17 cellular contexts compared by ENCODE assay signal in the genomic region with DNA sequence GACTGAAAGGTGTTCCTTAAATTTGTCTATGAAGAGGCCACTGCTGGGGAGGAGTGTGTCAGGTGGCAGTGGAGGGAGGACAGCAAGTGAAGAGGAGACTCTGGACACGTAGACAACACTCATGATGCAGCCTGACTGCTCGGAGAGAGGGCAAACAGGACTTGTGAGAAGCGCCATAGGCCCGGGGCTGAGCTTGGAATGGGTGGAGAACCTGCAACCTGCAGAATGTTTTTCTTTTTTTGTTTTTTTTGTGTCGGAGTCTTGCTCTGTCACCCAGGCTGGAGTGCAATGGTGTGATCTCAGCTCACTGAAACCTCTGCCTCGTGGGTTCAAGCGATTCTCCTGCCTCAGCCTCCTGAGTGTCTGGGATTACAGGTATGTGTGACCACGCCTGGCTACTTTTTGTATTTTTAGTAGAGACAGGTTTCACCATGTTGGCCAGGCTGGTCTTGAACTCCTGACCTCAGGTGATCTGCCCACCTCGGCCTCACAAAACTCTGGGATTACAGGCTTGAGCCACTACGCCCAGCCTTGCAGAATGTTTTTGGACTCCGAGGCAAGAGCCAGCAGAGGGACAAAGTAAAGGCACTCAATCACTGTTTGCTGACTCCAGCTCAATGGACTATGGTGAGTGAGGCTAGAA.
"Had no signal": no experiment of that assay in that cellular context is flagged by ENCODE, and none has a peak within 500 bp of the region (broad histone marks: within the 10 kb centered on the region; RNA-seq: fewer than 3 reads in every experiment).

No MANE protein-coding gene starts in this region.

- H3K36me3 ChIP-seq: colonic mucosa, gastrocnemius medialis, left ventricle myocardium inferior, ovary, tibial artery had no signal

- H3K9me3 Mint-ChIP-seq: stimulated activated memory B cell treated with anti-CD40 and anti-IgM and Interleukin-4, amounts not matched to agents 10 μg/mL and 1 μg/mL and 100 μg/mL, for 72 hours; stimulated activated naive CD8-positive, alpha-beta T cell treated with anti-CD3 and anti-CD28 coated beads, Interleukin-15, Interleukin-2, amounts not matched to agents 100 ng/mL and 50 ng/mL, for 24 hours had no signal

- H3K4me3 Mint-ChIP-seq: stimulated activated memory B cell treated with anti-CD40 and anti-IgM and Interleukin-4, amounts not matched to agents 10 μg/mL and 1 μg/mL and 100 μg/mL, for 72 hours; stimulated activated naive CD8-positive, alpha-beta T cell treated with anti-CD3 and anti-CD28 coated beads, Interleukin-15, Interleukin-2, amounts not matched to agents 100 ng/mL and 50 ng/mL, for 24 hours had no signal

- H3K4me2 ChIP-seq: smooth muscle cell had no signal

- H3K27ac ChIP-seq: colonic mucosa, gastrocnemius medialis, left ventricle myocardium inferior, ovary, tibial artery had no signal

- H3K36me3 Mint-ChIP-seq: stimulated activated memory B cell treated with anti-CD40 and anti-IgM and Interleukin-4, amounts not matched to agents 10 μg/mL and 1 μg/mL and 100 μg/mL, for 72 hours had no signal

- H3K4me1 ChIP-seq: colonic mucosa, gastrocnemius medialis had no signal

- FAIRE-seq: keratinocyte had no signal

- H3K27me3 Mint-ChIP-seq: stimulated activated memory B cell treated with anti-CD40 and anti-IgM and Interleukin-4, amounts not matched to agents 10 μg/mL and 1 μg/mL and 100 μg/mL, for 72 hours had no signal

- DNase-seq: cerebellar nuclear complex; colonic mucosa; dermis blood vessel endothelial cell; gastrocnemius medialis; immature natural killer cell; left cardiac atrium; left ventricle myocardium inferior; mucosa of descending colon; naive thymus-derived CD8-positive, alpha-beta T cell; ovary; right cardiac atrium; stimulated activated CD4-positive, alpha-beta T cell treated with anti-CD3 and anti-CD28 coated beads, Interleukin-4, amount 100 ng/mL, for 24 hours; tibial artery had no signal

- ATAC-seq: gastrocnemius medialis; left cardiac atrium; mucosa of descending colon; naive thymus-derived CD8-positive, alpha-beta T cell; right cardiac atrium; stimulated activated memory B cell treated with anti-CD40 and anti-IgM and Interleukin-4, amounts not matched to agents 10 μg/mL and 1 μg/mL and 100 μg/mL, for 72 hours had no signal

- H3K27ac Mint-ChIP-seq: stimulated activated memory B cell treated with anti-CD40 and anti-IgM and Interleukin-4, amounts not matched to agents 10 μg/mL and 1 μg/mL and 100 μg/mL, for 72 hours; stimulated activated naive CD8-positive, alpha-beta T cell treated with anti-CD3 and anti-CD28 coated beads, Interleukin-15, Interleukin-2, amounts not matched to agents 100 ng/mL and 50 ng/mL, for 24 hours had no signal

- H3K4me3 ChIP-seq: colonic mucosa, gastrocnemius medialis, left ventricle myocardium inferior, mucosa of descending colon, ovary, smooth muscle cell, tibial artery had no signal

- H3K9me3 ChIP-seq: colonic mucosa, gastrocnemius medialis, left ventricle myocardium inferior, mucosa of descending colon, ovary, tibial artery had no signal

- H3K27me3 ChIP-seq: colonic mucosa, gastrocnemius medialis, ovary, tibial artery had no signal
